In genomic region chr15:58243083-58243482, GRCh38 we compare ENCODE assay signal across 17 cellular contexts.
A peak's percentile ranks its signal among the peaks of the same experiment; 100 is the strongest.
DNase-seq lines count a peak whose midpoint lies in the region; FAIRE-seq and TF ChIP-seq lines count a peak whose summit lies in the region.
"Had no signal": no experiment of that assay in that cellular context is flagged by ENCODE, and none has a peak within 500 bp of the region (broad histone marks: within the 10 kb centered on the region; RNA-seq: fewer than 3 reads in every experiment).

No MANE protein-coding gene starts in this region.

- peak; percentile 84 for DNase-seq in DMS53 treated with DMSO at 0.1 percent for 48 hours (lab: John Stamatoyannopoulos, UW; ENCODE audit: unreplicated experiment)
- DNase-seq in NCI-H1436 treated with DMSO at 0.1 percent for 48 hours (lab: John Stamatoyannopoulos, UW): peak; percentile 76
- DNase-seq in NCI-H510A (lab: John Stamatoyannopoulos, UW): peak; percentile 73
- DNase-seq in bronchial epithelial cell (ENCODE audit: low read depth): no peak
- DNase-seq in kidney glomerular epithelial cell (lab: John Stamatoyannopoulos, UW): no peak
- no peak for DNase-seq in germinal center (ENCODE audit: low spot score)
- DNase-seq in adrenal gland: no peak
- DNase-seq in testis: no peak
- DNase-seq: activated CD4-positive, alpha-beta T cell treated with anti-CD3 and anti-CD28 coated beads for 36 hours; activated naive CD8-positive, alpha-beta T cell treated with anti-CD3 and anti-CD28 coated beads, Interleukin-2, amount 10 ng/mL, durations not matched to agents 7 days and 5 days; effector memory CD8-positive, alpha-beta T cell; foreskin fibroblast; right lobe of liver; stimulated activated CD4-positive, alpha-beta T cell treated with anti-CD3 and anti-CD28 coated beads, Interleukin-4, amount 100 ng/mL, for 1 hour; T-helper 2 cell had no signal

- H3K4me1 ChIP-seq in adrenal gland (replicated peaks in 1 of 2) (no peaks in the 10 kb centered on the region), testis (peaks cover 10% of the 10 kb centered on the region)
- H3K4me1 ChIP-seq: tibial nerve had no signal

- H3K27ac ChIP-seq in adrenal gland: no peak overlapping the region
- no peak overlapping the region for H3K27ac ChIP-seq in testis
- H3K27ac ChIP-seq: right lobe of liver, tibial nerve had no signal

- peak; percentile 43 for FAIRE-seq in bronchial epithelial cell (lab: Jason Lieb, UNC)

- TF ChIP-seq POLR2A in adrenal gland (IDR thresholded peaks at IDR 0.05): no peak
- TF ChIP-seq POLR2A in testis (IDR thresholded peaks at IDR 0.05): no peak

- intact Hi-C loops in adrenal gland (cut with DNase I): no loop called here
- intact Hi-C loops in testis (cut with DNase I; ENCODE audit: low total_unique reads): no loop called here

- H3K36me3 ChIP-seq in bronchial epithelial cell (ENCODE audit: control insufficient read depth, insufficient read depth, low read length) (no peaks in the 10 kb centered on the region), adrenal gland (replicated peaks in 1 of 2) (no peaks in the 10 kb centered on the region), testis (ENCODE audit: low read depth, missing control alignments) (no peaks in the 10 kb centered on the region)
- H3K36me3 ChIP-seq: right lobe of liver, tibial nerve had no signal

- H3K27me3 ChIP-seq in bronchial epithelial cell (ENCODE audit: control insufficient read depth, insufficient read depth, low read length) (no peaks in the 10 kb centered on the region), adrenal gland (peaks cover 34% of the 10 kb centered on the region), testis (no peaks in the 10 kb centered on the region)
- H3K27me3 ChIP-seq: right lobe of liver, tibial nerve had no signal

- 45 to 57% (median 54%) methylated on average over 7 of the region's 7 CpGs for WGBS in adrenal gland, 4 donors
- WGBS in testis, 2 donors: 75 to 78% methylated on average over 7 of the region's 7 CpGs

- no peak overlapping the region for H3K4me3 ChIP-seq in bronchial epithelial cell (ENCODE audit: low read depth, low read length)
- no peak overlapping the region for H3K4me3 ChIP-seq in adrenal gland
- H3K4me3 ChIP-seq in testis: no peak overlapping the region
- H3K4me3 ChIP-seq: lung, right lobe of liver, tibial nerve had no signal

- TF ChIP-seq CTCF in bronchial epithelial cell (IDR thresholded peaks at IDR 0.05; ENCODE audit: insufficient read depth, low read length, severe bottlenecking) (no peak), adrenal gland (IDR thresholded peaks at IDR 0.05) (no peak), testis (IDR thresholded peaks at IDR 0.05) (no peak)

- H3K9me3 ChIP-seq in adrenal gland (replicated peaks in 1 of 3) (no peaks in the 10 kb centered on the region), testis (no peaks in the 10 kb centered on the region)
- H3K9me3 ChIP-seq: right lobe of liver, tibial nerve had no signal

Comparison
In these comparisons a context has a peak if more than half of its experiments do, and no peak if none do; other contexts are left out.
1. DNase-seq: peak in DMS53 treated with DMSO at 0.1 percent for 48 hours (single experiment), NCI-H1436 treated with DMSO at 0.1 percent for 48 hours (single experiment) and NCI-H510A (single experiment); none in bronchial epithelial cell (single experiment), kidney glomerular epithelial cell (single experiment), germinal center (single experiment), adrenal gland (0 of 7) and testis (single experiment).